Comparison of ENCODE assay signal across 8 cellular contexts in the genomic region with DNA sequence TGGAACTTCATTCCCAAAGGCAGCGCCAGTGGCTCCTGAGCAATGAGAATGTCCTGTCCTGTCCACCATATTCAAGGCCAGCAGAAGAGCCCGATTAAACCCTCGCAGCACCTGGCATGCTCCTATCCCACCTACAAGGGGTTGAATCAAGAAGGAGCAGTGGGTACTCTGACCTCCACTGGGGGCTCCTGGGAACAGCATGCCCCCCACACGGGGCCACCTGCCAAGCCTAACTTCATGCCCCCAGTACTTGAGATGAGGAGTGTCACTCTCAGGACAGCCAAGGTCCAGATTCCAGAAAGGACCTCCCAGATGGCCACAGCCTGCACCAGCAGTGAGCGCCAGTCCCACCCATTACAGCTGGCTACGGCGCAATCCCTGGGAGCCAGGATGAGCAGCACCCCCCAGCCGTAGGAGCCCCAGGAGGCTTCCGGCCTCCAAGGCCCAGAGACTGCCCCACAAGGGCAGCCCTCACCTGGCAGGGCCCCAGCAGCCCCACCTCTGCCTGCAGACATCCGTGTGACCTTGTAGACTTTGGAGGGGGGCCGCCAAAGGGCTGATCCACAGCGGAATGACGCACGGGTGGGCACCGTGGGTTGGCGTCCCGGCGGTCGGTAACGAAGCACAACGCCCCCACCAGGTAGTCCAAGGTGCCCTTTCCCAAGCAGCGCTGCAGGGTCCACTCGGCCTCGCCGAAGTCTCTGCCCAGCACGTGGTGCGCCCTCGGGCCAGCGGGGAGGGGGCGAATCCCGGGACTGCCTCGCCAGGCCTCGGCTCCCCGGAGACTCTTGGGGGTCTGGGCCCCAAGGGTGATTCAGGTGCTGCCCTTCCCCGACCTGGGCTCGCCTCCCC. TPM values are rescaled to one million over a fixed set of nuclear protein-coding genes. Genes with fewer than 3 reads are reported as not detected.
A peak's percentile ranks its signal among the peaks of the same experiment; 100 is the strongest.
DNase-seq lines count a peak whose midpoint lies in the region; ATAC-seq, FAIRE-seq and TF ChIP-seq lines count a peak whose summit lies in the region.

No MANE protein-coding gene starts in this region.

- no peaks in the 10 kb centered on the region for H3K9me3 Mint-ChIP-seq in CD8-positive, alpha-beta T cell

- no peak overlapping the region for H2BK20ac ChIP-seq in H1 (ENCODE audit: low read length)

- peak overlapping the region; percentile 93 for H2BK12ac ChIP-seq in H1 (ENCODE audit: low read depth, low read length)

- no peak for TF ChIP-seq RAD21 in H1 (IDR thresholded peaks at IDR 0.05 in 1 of 2, conservative IDR thresholded peaks at IDR 0.05 in 1 of 2; ENCODE audit: low read depth in 2 of 2, low read length in 2 of 2)

- peak overlapping the region; percentile 88 for H3K4me2 ChIP-seq in OCI-LY3 (ENCODE audit: low read length)
- H3K4me2 ChIP-seq in H1 (ENCODE audit: insufficient read depth in 1 of 2, low read depth in 2 of 2, low read length in 2 of 2): peak overlapping the region; percentile 67

- peak overlapping the region; percentile 52 for H2BK120ac ChIP-seq in H1 (replicated peaks; ENCODE audit: low read depth, low read length)

- peak overlapping the region; percentile 99 for H2BK5ac ChIP-seq in H1 (ENCODE audit: low read depth, low read length)

- CTCF ChIA-PET in CD8-positive, alpha-beta T cell (lab: Charles Lee): interaction anchor here (1.0 to 3.4 kb wide), 7 partner anchors 9 to 146 kb away, joined by 4 to 12 read pairs (median 9); a partner anchor contains a TSS
- CTCF ChIA-PET in H1 (lab: Charles Lee; ENCODE audit: partially characterized antibody): interaction anchor here (1.2 to 2.0 kb wide), 5 partner anchors 8 to 139 kb away, joined by 3 to 8 read pairs (median 5); a partner anchor contains a TSS

- intact Hi-C loops in CD8-positive, alpha-beta T cell (cut with DNase I, micrococcal nuclease): loop anchor here (1.0 to 10.0 kb wide), 8 partner anchors 9 to 538 kb away; a partner anchor contains a TSS

- H3K56ac ChIP-seq in H1 (replicated peaks; ENCODE audit: insufficient read length, low read depth, low read length): peak overlapping the region; percentile 97

- peak overlapping the region; percentile 98 for H4K91ac ChIP-seq in H1 (replicated peaks; ENCODE audit: insufficient read length, low read length)

- no peaks in the 10 kb centered on the region for H3K9me3 ChIP-seq in CD8-positive, alpha-beta T cell (ENCODE audit: low read length)
- H3K9me3 ChIP-seq in OCI-LY3 (ENCODE audit: insufficient read depth, low read length): no peaks in the 10 kb centered on the region
- H3K9me3 ChIP-seq in H1 (ENCODE audit: insufficient read depth in 2 of 2, low read depth in 1 of 2, low read length in 1 of 2): no peaks in the 10 kb centered on the region
- H3K9me3 ChIP-seq in neutrophil: peaks cover under 1% of the 10 kb centered on the region

- H3K4me1 ChIP-seq in CD8-positive, alpha-beta T cell (ENCODE audit: insufficient read depth, low read length): peaks cover 40% of the 10 kb centered on the region
- H3K4me1 ChIP-seq in OCI-LY3 (ENCODE audit: low read length) (peaks cover 47% of the 10 kb centered on the region), H1 (replicated peaks in 1 of 4; ENCODE audit: control insufficient read depth in 3 of 4, insufficient read depth in 4 of 4, low read length in 3 of 4) (peaks cover 0 to 16% (median 4%) of the 10 kb centered on the region in 4 experiments; a peak in 5 of 7 replicates), neutrophil (ENCODE audit: control insufficient read depth in 1 of 2, insufficient read depth in 1 of 2, low read depth in 1 of 2, low read length in 1 of 2) (peaks cover 59 to 63% of the 10 kb centered on the region in 2 experiments)

- no peak for FAIRE-seq in H1 (lab: Jason Lieb, UNC)

- no peaks in the 10 kb centered on the region for H3K27me3 Mint-ChIP-seq in CD8-positive, alpha-beta T cell (ENCODE audit: low read depth)

- H3K79me1 ChIP-seq in H1 (ENCODE audit: low read depth, low read length): peaks cover 4% of the 10 kb centered on the region; the same call in 1 of the 2 replicates

- H3K27ac Mint-ChIP-seq in CD8-positive, alpha-beta T cell: peak overlapping the region; percentile 76

- no peak for TF ChIP-seq POLR2A in H1 (IDR thresholded peaks at IDR 0.05; ENCODE audit: control extremely low read depth in 1 of 2, low read depth in 2 of 2, low read length in 2 of 2)

- peaks cover 12% of the 10 kb centered on the region for H3K36me3 ChIP-seq in CD8-positive, alpha-beta T cell (ENCODE audit: insufficient read depth, low read length)
- H3K36me3 ChIP-seq in OCI-LY3 (replicated peaks; ENCODE audit: low read depth, low read length): peaks cover 28% of the 10 kb centered on the region
- H3K36me3 ChIP-seq in H1 (ENCODE audit: control insufficient read depth in 2 of 4, insufficient read depth in 4 of 4, low read length in 3 of 4): peaks cover 5 to 23% (median 11%) of the 10 kb centered on the region in 4 experiments
- H3K36me3 ChIP-seq in neutrophil: peaks cover 24% of the 10 kb centered on the region

- no peak overlapping the region for H3K27ac ChIP-seq in CD8-positive, alpha-beta T cell (ENCODE audit: low read depth, low read length)
- H3K27ac ChIP-seq in OCI-LY3 (ENCODE audit: low read length): peak overlapping the region; percentile 88
- H3K27ac ChIP-seq in H1 (ENCODE audit: low read depth, low read length): peak overlapping the region; percentile 98; the same call in 1 of the 2 replicates
- peak overlapping the region; percentile 92 for H3K27ac ChIP-seq in neutrophil

- H3K14ac ChIP-seq in H1 (ENCODE audit: insufficient read length): no peak overlapping the region

- H3K4me1 Mint-ChIP-seq in CD8-positive, alpha-beta T cell (ENCODE audit: low read depth): peaks cover 53% of the 10 kb centered on the region

- H3K9ac ChIP-seq in OCI-LY3 (ENCODE audit: low read length): peak overlapping the region; percentile 95; the same call in 1 of the 2 replicates
- peak overlapping the region in 3 of 4 experiments; percentile 33 to 98 (median 84); a peak in 5 of 7 replicates for H3K9ac ChIP-seq in H1 (replicated peaks in 1 of 4; ENCODE audit: extremely low read depth in 1 of 4, low read depth in 3 of 4, low read length in 3 of 4)

- no peak for TF ChIP-seq CTCF in CD8-positive, alpha-beta T cell (IDR thresholded peaks at IDR 0.05)
- TF ChIP-seq CTCF in OCI-LY3 (IDR thresholded peaks at IDR 0.05; ENCODE audit: low read depth, low read length) (no peak; the same call in 1 of the 2 replicates), H1 (IDR thresholded peaks at IDR 0.05; ENCODE audit: control extremely low read depth in 1 of 3, insufficient read depth in 1 of 3, low read depth in 1 of 3, low read length in 3 of 3) (peak in 1 of 3 experiments; percentile 2; a peak in 1 of 4 replicates), neutrophil (IDR thresholded peaks at IDR 0.05) (no peak)

- peak overlapping the region; percentile 99 for H4K8ac ChIP-seq in H1 (ENCODE audit: extremely low read depth, insufficient read depth, low read length)

- ATAC-seq in CD8-positive, alpha-beta T cell: no peak
- no peak for ATAC-seq in HG03139 (IDR thresholded peaks at IDR 0.05; ENCODE audit: unreplicated experiment)

- no peak for TF ChIP-seq EP300 in H1 (IDR thresholded peaks at IDR 0.05; ENCODE audit: borderline replicate concordance in 1 of 2, low read depth in 2 of 2, low read length in 2 of 2)

- peak overlapping the region; percentile 90 for H3K4me3 ChIP-seq in CD8-positive, alpha-beta T cell (ENCODE audit: low read depth, low read length)
- H3K4me3 ChIP-seq in OCI-LY3 (ENCODE audit: low read length) (peak overlapping the region; percentile 98), H1 (ENCODE audit: extremely low read depth in 1 of 4, insufficient read depth in 2 of 4, low read depth in 3 of 4, low read length in 4 of 4) (peak overlapping the region; percentile 47 to 95 (median 70); a peak in 5 of 8 replicates), neutrophil (ENCODE audit: low read depth in 1 of 2, low read length in 1 of 2) (peak overlapping the region; percentile 72 to 95)

- peaks cover 11% of the 10 kb centered on the region; the same call in 1 of the 2 replicates for H3K23me2 ChIP-seq in H1 (ENCODE audit: low read depth, low read length)

- H2AK5ac ChIP-seq in H1 (ENCODE audit: low read depth, low read length): peak overlapping the region; percentile 92

- peak overlapping the region; percentile 49 for H3K4me3 Mint-ChIP-seq in CD8-positive, alpha-beta T cell

- peak overlapping the region; percentile 88 for H2BK15ac ChIP-seq in H1 (ENCODE audit: low read length)

- POLR2A ChIA-PET in CD8-positive, alpha-beta T cell (lab: Charles Lee): interaction anchor here (0.8 to 3.9 kb wide), 11 partner anchors 8 to 348 kb away, joined by 3 to 67 read pairs (median 5); a partner anchor contains a TSS
- POLR2A ChIA-PET in H1 (lab: Charles Lee; ENCODE audit: partially characterized antibody): interaction anchor here (0.7 to 37.5 kb wide), 16 partner anchors 0 to 321 kb away, joined by 3 to 1144 read pairs (median 6); a partner anchor contains a TSS

- H3K4ac ChIP-seq in H1 (replicated peaks; ENCODE audit: insufficient read length, low read depth, low read length): peak overlapping the region; percentile 86

- 91% methylated on average over 31 of the region's 36 CpGs; no CpG with 5 or more reads in 1 of the 2 experiments for WGBS in H1 (ENCODE audit: extremely low coverage in 1 of 2, insufficient coverage in 1 of 2, insufficient read length in 1 of 2, insufficient replicate concordance in 2 of 2, low coverage in 1 of 2, low lambda C conversion rate in 2 of 2, missing lambda C conversion rate in 1 of 2), 2 experiments

- peaks cover 38% of the 10 kb centered on the region for H3K36me3 Mint-ChIP-seq in CD8-positive, alpha-beta T cell

- no peak overlapping the region for H3K23ac ChIP-seq in H1 (ENCODE audit: insufficient read length)

- H3K27me3 ChIP-seq in CD8-positive, alpha-beta T cell (ENCODE audit: insufficient read depth, low read length): no peaks in the 10 kb centered on the region
- H3K27me3 ChIP-seq in OCI-LY3 (ENCODE audit: low read depth, low read length) (no peaks in the 10 kb centered on the region), H1 (replicated peaks in 1 of 4; ENCODE audit: control insufficient read depth in 3 of 4, extremely low read depth in 1 of 4, insufficient read depth in 3 of 4, low read length in 3 of 4) (no peaks in the 10 kb centered on the region), neutrophil (no peaks in the 10 kb centered on the region)

- H3K18ac ChIP-seq in H1 (ENCODE audit: extremely low read depth, low read length): peak overlapping the region; percentile 97

- peak overlapping the region; percentile 54 for H4K5ac ChIP-seq in H1 (ENCODE audit: insufficient read length, low read depth, low read length)

- H2AFZ ChIP-seq in OCI-LY3 (ENCODE audit: low read depth, low read length): no peak overlapping the region
- no peak overlapping the region for H2AFZ ChIP-seq in H1 (ENCODE audit: low read length)

- peaks cover 11% of the 10 kb centered on the region for H4K20me1 ChIP-seq in OCI-LY3 (ENCODE audit: insufficient read depth, low read length)
- peaks cover 3% of the 10 kb centered on the region in 2 experiments for H4K20me1 ChIP-seq in H1 (replicated peaks in 1 of 2; ENCODE audit: control insufficient read depth in 1 of 2, insufficient read depth in 2 of 2, low read length in 2 of 2)

- no peak for DNase-seq in CD8-positive, alpha-beta T cell
- peak in 1 of 2 experiments; percentile 51 for DNase-seq in H1 (ENCODE audit: low read depth in 1 of 2, low spot score in 2 of 2)
- no peak for DNase-seq in retina
- no peak for DNase-seq in kidney glomerular epithelial cell (lab: John Stamatoyannopoulos, UW)
- no peak for DNase-seq in ecto neural progenitor cell (ENCODE audit: low spot score)

- H3K79me2 ChIP-seq in OCI-LY3 (ENCODE audit: low read length): peaks cover 47% of the 10 kb centered on the region
- H3K79me2 ChIP-seq in H1 (ENCODE audit: control insufficient read depth in 1 of 2, insufficient read depth in 2 of 2, low read length in 2 of 2): no peaks in the 10 kb centered on the region

RNA-seq across cellular contexts. Expression of a gene that starts 1.0 kb away (rescaled TPM):
- total RNA-seq in CD8-positive, alpha-beta T cell: 10 to 100 TPM; 16.6 to 17.2 TPM
- 63.2 and 66.9 TPM in 2 replicates for total RNA-seq in H1 (2021; fragmentation: NEBNext Ultra II Directional; extraction: Animal tissue kit (Norgen Biotek cat#: 25700))
- polyA plus RNA-seq in H1 (2011; rRNA removed): 142 and 154 TPM in 2 replicates
- 104 TPM for polyA plus RNA-seq in H1 (2011; cell fraction: cytosol; rRNA removed)
- 89.7 TPM for polyA plus RNA-seq in H1 (2011; cell fraction: nucleus; rRNA removed)
- 42.0 to 58.2 TPM (median 45.9 TPM) in 4 replicates for polyA plus RNA-seq in H1 (2012, experiment 1 of 2)
- polyA plus RNA-seq in H1 (2012, experiment 2 of 2): 154 TPM
- 137 TPM for polyA plus RNA-seq in H1 (2013, experiment 1 of 2)
- polyA plus RNA-seq in H1 (2013, experiment 2 of 2): 151 TPM
- polyA minus RNA-seq in H1 (2011; rRNA and poly(A)+ RNA removed): 103 and 130 TPM in 2 replicates
- polyA minus RNA-seq in H1 (2011; cell fraction: cytosol; rRNA and poly(A)+ RNA removed): 21.1 TPM
- polyA minus RNA-seq in H1 (2011; cell fraction: nucleus; rRNA and poly(A)+ RNA removed): 22.7 TPM

RNA-seq across cellular contexts. Expression of a gene that starts 3.2 kb away (rescaled TPM):
- total RNA-seq in CD8-positive, alpha-beta T cell: under 1 TPM in 1 of 2 experiments, not detected in 1; 0.62 TPM
- total RNA-seq in H1 (2021; fragmentation: NEBNext Ultra II Directional; extraction: Animal tissue kit (Norgen Biotek cat#: 25700)): 0.31 TPM in 1 of 2 replicates, not detected in the other
- polyA plus RNA-seq in H1 (2011; rRNA removed): 0.18 and 0.35 TPM in 2 replicates
- 0.22 TPM for polyA plus RNA-seq in H1 (2011; cell fraction: cytosol; rRNA removed)
- 0.66 TPM for polyA plus RNA-seq in H1 (2011; cell fraction: nucleus; rRNA removed)
- polyA plus RNA-seq in H1 (2012, experiment 1 of 2): 0.32 to 0.34 TPM in 2 of 4 replicates, not detected in the others
- not detected for polyA plus RNA-seq in H1 (2012, experiment 2 of 2)
- 0.16 TPM for polyA plus RNA-seq in H1 (2013, experiment 1 of 2)
- polyA plus RNA-seq in H1 (2013, experiment 2 of 2): 0.18 TPM
- polyA minus RNA-seq in H1 (2011; rRNA and poly(A)+ RNA removed): 0.83 and 1.8 TPM in 2 replicates
- not detected for polyA minus RNA-seq in H1 (2011; cell fraction: cytosol; rRNA and poly(A)+ RNA removed)
- not detected for polyA minus RNA-seq in H1 (2011; cell fraction: nucleus; rRNA and poly(A)+ RNA removed)

RNA-seq across cellular contexts. Expression of a gene that starts 7.3 kb away (rescaled TPM):
- total RNA-seq in CD8-positive, alpha-beta T cell: not detected
- total RNA-seq in H1 (2021; fragmentation: NEBNext Ultra II Directional; extraction: Animal tissue kit (Norgen Biotek cat#: 25700)): 14.3 and 15.2 TPM in 2 replicates
- 26.8 and 39.8 TPM in 2 replicates for polyA plus RNA-seq in H1 (2011; rRNA removed)
- 20.1 TPM for polyA plus RNA-seq in H1 (2011; cell fraction: cytosol; rRNA removed)
- 20.9 TPM for polyA plus RNA-seq in H1 (2011; cell fraction: nucleus; rRNA removed)
- polyA plus RNA-seq in H1 (2012, experiment 1 of 2): 13.9 to 20.3 TPM (median 19.3 TPM) in 4 replicates
- polyA plus RNA-seq in H1 (2012, experiment 2 of 2): 21.6 TPM
- 16.8 TPM for polyA plus RNA-seq in H1 (2013, experiment 1 of 2)
- polyA plus RNA-seq in H1 (2013, experiment 2 of 2): 14.8 TPM
- 2.9 and 4.6 TPM in 2 replicates for polyA minus RNA-seq in H1 (2011; rRNA and poly(A)+ RNA removed)
- polyA minus RNA-seq in H1 (2011; cell fraction: cytosol; rRNA and poly(A)+ RNA removed): 7.6 TPM
- 12.0 TPM for polyA minus RNA-seq in H1 (2011; cell fraction: nucleus; rRNA and poly(A)+ RNA removed)

RNA-seq across cellular contexts. Expression of a gene that starts 20.9 kb away (rescaled TPM):
- total RNA-seq in CD8-positive, alpha-beta T cell: 10 to 100 TPM; 31.9 to 35.9 TPM
- 80.3 and 86.2 TPM in 2 replicates for total RNA-seq in H1 (2021; fragmentation: NEBNext Ultra II Directional; extraction: Animal tissue kit (Norgen Biotek cat#: 25700))
- 87.3 and 129 TPM in 2 replicates for polyA plus RNA-seq in H1 (2011; rRNA removed)
- polyA plus RNA-seq in H1 (2011; cell fraction: cytosol; rRNA removed): 118 TPM
- 78.9 TPM for polyA plus RNA-seq in H1 (2011; cell fraction: nucleus; rRNA removed)
- 61.7 to 78.1 TPM (median 68.8 TPM) in 4 replicates for polyA plus RNA-seq in H1 (2012, experiment 1 of 2)
- 197 TPM for polyA plus RNA-seq in H1 (2012, experiment 2 of 2)
- 54.7 TPM for polyA plus RNA-seq in H1 (2013, experiment 1 of 2)
- 50.5 TPM for polyA plus RNA-seq in H1 (2013, experiment 2 of 2)
- 125 and 150 TPM in 2 replicates for polyA minus RNA-seq in H1 (2011; rRNA and poly(A)+ RNA removed)
- 57.5 TPM for polyA minus RNA-seq in H1 (2011; cell fraction: cytosol; rRNA and poly(A)+ RNA removed)
- polyA minus RNA-seq in H1 (2011; cell fraction: nucleus; rRNA and poly(A)+ RNA removed): 43.5 TPM

RNA-seq across cellular contexts. Expression of a gene that starts 24.1 kb away (rescaled TPM):
- total RNA-seq in CD8-positive, alpha-beta T cell: 1 to 10 TPM in 1 of 2 experiments, under 1 TPM in 1; 0.64 to 1.1 TPM
- 2.1 and 2.3 TPM in 2 replicates for total RNA-seq in H1 (2021; fragmentation: NEBNext Ultra II Directional; extraction: Animal tissue kit (Norgen Biotek cat#: 25700))
- polyA plus RNA-seq in H1 (2011; rRNA removed): 2.6 and 3.1 TPM in 2 replicates
- 0.83 TPM for polyA plus RNA-seq in H1 (2011; cell fraction: cytosol; rRNA removed)
- polyA plus RNA-seq in H1 (2011; cell fraction: nucleus; rRNA removed): 5.0 TPM
- 3.3 to 6.2 TPM (median 4.6 TPM) in 4 replicates for polyA plus RNA-seq in H1 (2012, experiment 1 of 2)
- 3.3 TPM for polyA plus RNA-seq in H1 (2012, experiment 2 of 2)
- polyA plus RNA-seq in H1 (2013, experiment 1 of 2): 1.9 TPM
- polyA plus RNA-seq in H1 (2013, experiment 2 of 2): 1.9 TPM
- polyA minus RNA-seq in H1 (2011; rRNA and poly(A)+ RNA removed): 1.0 and 2.7 TPM in 2 replicates
- polyA minus RNA-seq in H1 (2011; cell fraction: cytosol; rRNA and poly(A)+ RNA removed): not detected
- polyA minus RNA-seq in H1 (2011; cell fraction: nucleus; rRNA and poly(A)+ RNA removed): 1.5 TPM

Comparison
In these comparisons a context has a peak if more than half of its experiments do, and no peak if none do; other contexts are left out.
1. RNA of a gene that starts 7.3 kb away (total RNA-seq): 14.3 to 15.2 TPM in H1; not detected in CD8-positive, alpha-beta T cell; every median in the first group is over 10 times any median in the second.
2. Peak in every context shown above with its lines, with median percentiles within 50 percentile points of each other: H3K4me3 ChIP-seq.